16 cellular contexts compared by ENCODE assay signal in genomic region chr10:13853854-13854253, GRCh38.
DNase-seq lines count a peak whose midpoint lies in the region; ATAC-seq, FAIRE-seq and TF ChIP-seq lines count a peak whose summit lies in the region.
"Had no signal": no experiment of that assay in that cellular context is flagged by ENCODE, and none has a peak within 500 bp of the region (broad histone marks: within the 10 kb centered on the region; RNA-seq: fewer than 3 reads in every experiment).

No MANE protein-coding gene starts in this region.

- peak overlapping the region; percentile 67 for H2BK5ac ChIP-seq in IMR-90 (ENCODE audit: low read depth, low read length, poor library complexity, severe bottlenecking)

- H3K79me1 ChIP-seq in IMR-90 (ENCODE audit: low read depth in 1 of 2, low read length in 2 of 2): peaks cover 38 to 63% of the 10 kb centered on the region in 2 experiments

- dilution Hi-C loops in IMR-90 (cut with HindIII; ENCODE audit: low sequenced_read_pairs, unreplicated experiment): no loop called here

- no peak overlapping the region for H2AK9ac ChIP-seq in IMR-90 (replicated peaks; ENCODE audit: low read depth, low read length, poor library complexity)

- H3K4me1 Mint-ChIP-seq in T-helper 17 cell: no peaks in the 10 kb centered on the region

- no peak overlapping the region for H4K91ac ChIP-seq in IMR-90 (ENCODE audit: insufficient read depth, low read depth, low read length)

- H3F3A ChIP-seq in PC-9 (ENCODE audit: insufficient read depth, low read depth): no peaks in the 10 kb centered on the region

- H2BK120ac ChIP-seq in IMR-90 (ENCODE audit: low read depth, low read length): peak overlapping the region; percentile 48; the same call in 1 of the 2 replicates

- CTCF ChIA-PET in IMR-90 (lab: Yijun Ruan, JAX): no interaction called here
- CTCF ChIA-PET in PC-9 (lab: Charles Lee): no interaction called here

- H3K14ac ChIP-seq in IMR-90 (replicated peaks; ENCODE audit: low read depth, low read length): 0 out of 2 replicates have a peak overlapping the region, but pooled peaks have one; percentile 52

- H2BK15ac ChIP-seq in IMR-90 (ENCODE audit: low read depth, low read length): no peak overlapping the region

- DNase-seq in IMR-90: peak; percentile 39
- DNase-seq in coronary artery (ENCODE audit: low spot score): no peak
- no peak for DNase-seq in kidney
- DNase-seq in upper lobe of right lung: no peak
- DNase-seq in T-helper 17 cell: no peak
- DNase-seq in PC-9: no peak
- DNase-seq: activated B cell treated with CpG ODN at 0.5 μM for 24 hours; CD4-positive, CD25-positive, alpha-beta regulatory T cell; cortex of kidney; NCI-H1048; NCI-H2227 treated with DMSO at 0.1 percent for 48 hours; stimulated activated CD4-positive, alpha-beta T cell treated with anti-CD3 and anti-CD28 coated beads, Interleukin-4, amount 100 ng/mL, for 24 hours had no signal

- H3K36me3 Mint-ChIP-seq in T-helper 17 cell (ENCODE audit: low read depth): peaks cover 3% of the 10 kb centered on the region
- H3K36me3 Mint-ChIP-seq: CD4-positive, CD25-positive, alpha-beta regulatory T cell; stimulated activated effector memory CD8-positive, alpha-beta T cell treated with anti-CD3 and anti-CD28 coated beads, Interleukin-12 subunit alpha, Interleukin-12 subunit beta, amount 100 ng/mL, for 72 hours had no signal

- intact Hi-C loops in IMR-90 (cut with micrococcal nuclease) (no loop called here), kidney (cut with DNase I) (no loop called here), upper lobe of right lung (cut with DNase I) (no loop called here), PC-9 (cut with micrococcal nuclease; ENCODE audit: unreplicated experiment) (no loop called here)

- H3K56ac ChIP-seq in IMR-90 (ENCODE audit: extremely low read depth, insufficient read depth, low read length): no peak overlapping the region

- no peak overlapping the region for H3K4me3 Mint-ChIP-seq in T-helper 17 cell
- H3K4me3 Mint-ChIP-seq: activated B cell treated with CpG ODN at 0.5 μM for 24 hours; CD4-positive, CD25-positive, alpha-beta regulatory T cell; stimulated activated effector memory CD8-positive, alpha-beta T cell treated with anti-CD3 and anti-CD28 coated beads, Interleukin-12 subunit alpha, Interleukin-12 subunit beta, amount 100 ng/mL, for 72 hours had no signal

- H3K27me3 Mint-ChIP-seq in T-helper 17 cell: peaks cover 4% of the 10 kb centered on the region
- H3K27me3 Mint-ChIP-seq: progenitor cell of endocrine pancreas had no signal

- H4K20me1 ChIP-seq in IMR-90 (ENCODE audit: insufficient read depth, low read length): no peaks in the 10 kb centered on the region; the same call in 1 of the 2 replicates
- H4K20me1 ChIP-seq in PC-9 (ENCODE audit: insufficient read depth): no peaks in the 10 kb centered on the region

- peak overlapping the region; percentile 48; the same call in 1 of the 2 replicates for H3K23ac ChIP-seq in IMR-90 (ENCODE audit: low read depth, low read length)

- H3K4me2 ChIP-seq in IMR-90 (ENCODE audit: low read depth, low read length) (no peak overlapping the region), PC-9 (no peak overlapping the region)

- H3K9ac ChIP-seq in IMR-90 (ENCODE audit: low read depth, low read length): no peak overlapping the region
- H3K9ac ChIP-seq in kidney (ENCODE audit: low read length in 2 of 2): no peak overlapping the region

- in situ Hi-C loops in IMR-90 (cut with MboI; ENCODE audit: low sequenced_read_pairs): no loop called here

- H3K4me1 ChIP-seq in IMR-90 (ENCODE audit: control insufficient read depth, insufficient read depth, low read length): no peaks in the 10 kb centered on the region; the same call in 1 of the 2 replicates
- no peaks in the 10 kb centered on the region for H3K4me1 ChIP-seq in kidney (ENCODE audit: control insufficient read depth in 1 of 2, insufficient read depth in 1 of 2, low read depth in 1 of 2, low read length in 2 of 2)
- peaks cover 16% of the 10 kb centered on the region for H3K4me1 ChIP-seq in upper lobe of right lung
- no peaks in the 10 kb centered on the region for H3K4me1 ChIP-seq in PC-9 (replicated peaks; ENCODE audit: insufficient read depth)

- H4K8ac ChIP-seq in IMR-90 (ENCODE audit: low read depth in 2 of 2, low read length in 2 of 2): peak overlapping the region in 1 of 2 experiments; percentile 59; a peak in 2 of 4 replicates

- H2AK5ac ChIP-seq in IMR-90 (ENCODE audit: low read depth, low read length): no peak overlapping the region

- no peaks in the 10 kb centered on the region for H3K79me2 ChIP-seq in PC-9 (ENCODE audit: low read depth)

- H4K5ac ChIP-seq in IMR-90 (ENCODE audit: low read depth, low read length): no peak overlapping the region; the same call in 1 of the 2 replicates

- no peak overlapping the region for H3K27ac Mint-ChIP-seq in T-helper 17 cell
- H3K27ac Mint-ChIP-seq: activated B cell treated with CpG ODN at 0.5 μM for 24 hours; CD4-positive, CD25-positive, alpha-beta regulatory T cell; progenitor cell of endocrine pancreas had no signal

- H3K27me3 ChIP-seq in IMR-90 (ENCODE audit: control insufficient read depth, insufficient read depth, low read length) (no peaks in the 10 kb centered on the region), upper lobe of right lung (no peaks in the 10 kb centered on the region), PC-9 (ENCODE audit: insufficient read depth, low read depth) (no peaks in the 10 kb centered on the region)

- ATAC-seq in IMR-90 (ENCODE audit: low read depth) (no peak), upper lobe of right lung (peak; percentile 53), T-helper 17 cell (no peak), HG03139 (IDR thresholded peaks at IDR 0.05; ENCODE audit: unreplicated experiment) (no peak)
- ATAC-seq: stimulated activated effector memory CD8-positive, alpha-beta T cell treated with anti-CD3 and anti-CD28 coated beads, Interleukin-12 subunit alpha, Interleukin-12 subunit beta, amount 100 ng/mL, for 72 hours had no signal

- no peak for TF ChIP-seq RAD21 in IMR-90 (IDR thresholded peaks at IDR 0.05; ENCODE audit: low read length)

- no peak for TF ChIP-seq POLR2A in IMR-90 (IDR thresholded peaks at IDR 0.05; ENCODE audit: low read depth, low read length)

- peaks cover 6% of the 10 kb centered on the region for H3K9me1 ChIP-seq in IMR-90 (ENCODE audit: insufficient read depth, low read length)

- H3K4me3 ChIP-seq in IMR-90 (ENCODE audit: insufficient read depth, low read depth, low read length) (no peak overlapping the region), coronary artery (peak overlapping the region; percentile 14), kidney (ENCODE audit: low read length in 2 of 2) (no peak overlapping the region), upper lobe of right lung (no peak overlapping the region), PC-9 (no peak overlapping the region)

- FAIRE-seq in kidney (lab: Jason Lieb, UNC): peak; percentile 13
- FAIRE-seq: HTR-8/SVneo had no signal

- H2AFZ ChIP-seq in IMR-90 (replicated peaks; ENCODE audit: low read length, poor library complexity): no peak overlapping the region
- no peak overlapping the region for H2AFZ ChIP-seq in PC-9

- TF ChIP-seq CTCF in IMR-90 (conservative IDR thresholded peaks at IDR 0.05; ENCODE audit: low read depth, low read length) (no peak), coronary artery (IDR thresholded peaks at IDR 0.05) (no peak), kidney (IDR thresholded peaks at IDR 0.05; ENCODE audit: borderline replicate concordance, extremely low read depth, insufficient read depth) (no peak), upper lobe of right lung (IDR thresholded peaks at IDR 0.05) (no peak), PC-9 (conservative IDR thresholded peaks at IDR 0.05) (no peak)

- H2BK20ac ChIP-seq in IMR-90 (ENCODE audit: low read depth, low read length): peak overlapping the region; percentile 49; the same call in 1 of the 2 replicates

- H3K9me2 ChIP-seq in PC-9 (ENCODE audit: insufficient read depth): no peaks in the 10 kb centered on the region

- H3K9me3 ChIP-seq in IMR-90 (ENCODE audit: control insufficient read depth, insufficient read depth, low read length): no peaks in the 10 kb centered on the region
- no peaks in the 10 kb centered on the region for H3K9me3 ChIP-seq in kidney (ENCODE audit: control insufficient read depth in 1 of 2, low read length in 2 of 2)
- no peaks in the 10 kb centered on the region for H3K9me3 ChIP-seq in upper lobe of right lung
- no peaks in the 10 kb centered on the region for H3K9me3 ChIP-seq in T-helper 17 cell (ENCODE audit: control insufficient read depth, low read length, poor library complexity, severe bottlenecking)
- H3K9me3 ChIP-seq in PC-9 (ENCODE audit: insufficient read depth, low read depth): no peaks in the 10 kb centered on the region

- H3K27ac ChIP-seq in IMR-90 (ENCODE audit: insufficient read depth, low read length): no peak overlapping the region
- H3K27ac ChIP-seq in coronary artery: peak overlapping the region; percentile 87 to 90
- peak overlapping the region in 1 of 2 donors; percentile 40 for H3K27ac ChIP-seq in kidney (ENCODE audit: low read depth in 2 of 2, low read length in 2 of 2)
- peak overlapping the region; percentile 42 for H3K27ac ChIP-seq in upper lobe of right lung
- H3K27ac ChIP-seq in PC-9: no peak overlapping the region

- POLR2A ChIA-PET in IMR-90 (lab: Charles Lee; ENCODE audit: unreplicated experiment) (no interaction called here), PC-9 (lab: Charles Lee; ENCODE audit: unreplicated experiment) (no interaction called here)

- no CpG with 5 or more reads among the region's 6 CpGs for WGBS in IMR-90 (ENCODE audit: extremely low coverage in 2 of 2, insufficient read length in 1 of 2), 2 experiments

- H3K36me3 ChIP-seq in IMR-90 (ENCODE audit: control insufficient read depth, insufficient read depth, low read length): 0 out of 2 replicates have a peak, but pooled peaks cover 4% of the 10 kb centered on the region
- no peaks in the 10 kb centered on the region for H3K36me3 ChIP-seq in kidney (ENCODE audit: control insufficient read depth in 1 of 2, insufficient read depth in 2 of 2, low read length in 2 of 2)
- no peaks in the 10 kb centered on the region for H3K36me3 ChIP-seq in upper lobe of right lung
- H3K36me3 ChIP-seq in PC-9 (ENCODE audit: low read depth): no peaks in the 10 kb centered on the region

- H3K4ac ChIP-seq in IMR-90 (ENCODE audit: low read depth, low read length): peak overlapping the region; percentile 52; the same call in 1 of the 2 replicates

- BruUV-seq in IMR-90 (replicated peaks; lab: Mats Ljungman, UMichigan): no TSS peak
- no TSS peak for BruUV-seq in PC-9 (replicated peaks; lab: Mats Ljungman, UMichigan)

- no peak overlapping the region for H3K18ac ChIP-seq in IMR-90 (ENCODE audit: low read depth, low read length)

TF ChIP-seq in IMR-90, 13 proteins besides CTCF, POLR2A, EP300 and RAD21 (continues in another document):
- TF ChIP-seq MXI1 (IDR thresholded peaks at IDR 0.05; ENCODE audit: borderline replicate concordance, low read depth, low read length) (no peak), MAZ (IDR thresholded peaks at IDR 0.05; ENCODE audit: borderline replicate concordance, low read depth, low read length) (no peak), BHLHE40 (IDR thresholded peaks at IDR 0.05; ENCODE audit: low read depth, low read length) (no peak)

Comparison
In these comparisons a context has a peak if more than half of its experiments do, and no peak if none do; other contexts are left out.
1. H3K27ac ChIP-seq: peak in coronary artery (2 of 2) and upper lobe of right lung (single experiment); none in IMR-90 (single experiment) and PC-9 (single experiment).